In the genomic region with DNA sequence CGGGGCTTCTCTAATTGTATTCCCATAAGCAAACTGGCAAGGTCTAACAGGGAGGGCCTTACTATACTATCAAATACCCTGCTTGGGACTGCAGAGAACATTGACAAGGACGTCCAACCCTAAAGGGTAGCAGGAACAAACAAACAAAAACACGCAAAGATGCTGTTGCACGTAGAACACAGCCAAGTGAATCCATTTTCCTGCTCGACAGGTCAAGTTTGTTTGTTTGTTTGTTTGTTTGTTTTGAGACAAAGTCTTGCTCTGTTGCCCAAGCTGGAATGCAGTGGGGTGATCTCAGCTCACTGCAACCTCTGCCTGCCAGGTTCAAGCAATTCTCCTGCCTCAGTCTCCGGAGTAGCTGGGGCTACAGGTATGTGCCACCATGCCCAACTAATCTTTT, we compare ENCODE assay signal across 17 cellular contexts.
"Had no signal": no experiment of that assay in that cellular context is flagged by ENCODE, and none has a peak within 500 bp of the region (broad histone marks: within the 10 kb centered on the region; RNA-seq: fewer than 3 reads in every experiment).

No MANE protein-coding gene starts in this region.

- FAIRE-seq: frontal cortex, small intestine had no signal

- ATAC-seq: esophagus mucosa; heart left ventricle; naive thymus-derived CD4-positive, alpha-beta T cell had no signal

- H3K4me1 ChIP-seq: transverse colon had no signal

- H3K9me3 ChIP-seq: heart left ventricle, stomach, thoracic aorta, transverse colon had no signal

- H3K27me3 ChIP-seq: dorsolateral prefrontal cortex, heart left ventricle, stomach, transverse colon had no signal

- DNase-seq: cortex of kidney; dorsolateral prefrontal cortex; effector CD8-positive, alpha-beta T cell; heart left ventricle; hippocampal formation; mesendoderm; naive thymus-derived CD4-positive, alpha-beta T cell; nephron progenitor cell; small intestine; stimulated activated CD4-positive, alpha-beta T cell treated with anti-CD3 and anti-CD28 coated beads, Interleukin-12 subunit alpha, Interleukin-12 subunit beta, amount 100 ng/mL, for 4 hours; stimulated activated naive CD4-positive, alpha-beta T cell; stomach; substantia nigra; transverse colon had no signal

- H3K27ac ChIP-seq: heart left ventricle, thoracic aorta, transverse colon had no signal

- H3K4me3 ChIP-seq: dorsolateral prefrontal cortex, heart left ventricle, stomach, thoracic aorta, transverse colon had no signal
